In the genomic region with DNA sequence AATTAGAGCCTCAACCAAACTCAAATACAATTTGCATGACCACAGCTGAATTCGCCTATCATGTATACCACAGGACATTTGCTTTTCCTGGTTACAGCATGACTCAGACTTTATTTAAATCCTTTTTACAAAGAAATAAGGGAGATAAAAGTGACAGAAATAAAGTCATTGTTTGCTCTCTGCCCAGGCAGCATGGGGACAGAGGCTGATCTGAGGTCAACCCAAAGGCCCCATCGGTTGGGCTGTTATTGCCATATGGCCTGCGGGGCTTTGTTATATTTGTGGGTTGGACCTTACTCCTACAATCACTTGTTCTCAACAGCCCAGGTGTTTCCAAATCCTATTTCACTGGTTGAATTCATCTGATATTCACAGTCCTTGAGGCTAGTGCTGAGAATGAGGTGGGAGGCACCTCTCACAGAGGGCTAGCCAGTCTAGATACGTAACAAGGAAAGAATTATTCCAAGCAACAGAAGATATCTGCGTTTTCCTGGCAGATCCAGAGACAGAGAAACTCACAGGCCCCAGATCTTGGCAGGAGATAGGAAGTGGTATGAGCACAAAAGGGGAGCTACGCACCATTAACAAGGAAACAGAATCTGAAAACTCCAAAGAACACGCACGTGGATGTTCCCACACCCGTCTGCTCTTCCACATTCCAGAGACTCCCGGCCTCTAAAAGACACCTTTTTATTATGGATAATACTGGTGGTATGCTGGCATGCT, we compare ENCODE assay signal across 12 cellular contexts.
DNase-seq lines count a peak whose midpoint lies in the region; ATAC-seq and TF ChIP-seq lines count a peak whose summit lies in the region.
"Had no signal": no experiment of that assay in that cellular context is flagged by ENCODE, and none has a peak within 500 bp of the region (broad histone marks: within the 10 kb centered on the region; RNA-seq: fewer than 3 reads in every experiment).

No MANE protein-coding gene starts in this region.

- H3K27ac ChIP-seq in cardiac muscle cell (peak overlapping the region; percentile 90), epithelial cell of prostate (peak overlapping the region; percentile 87), mucosa of rectum (ENCODE audit: low read depth in 2 of 2, low read length in 2 of 2) (peak overlapping the region; percentile 57 to 73)
- H3K27ac ChIP-seq: GM23248 had no signal

- peak overlapping the region in 1 of 2 donors; percentile 36 for H3K9ac ChIP-seq in mucosa of rectum (ENCODE audit: low read depth in 1 of 2, low read length in 2 of 2)
- H3K9ac ChIP-seq: GM23248 had no signal

- peaks cover 58% of the 10 kb centered on the region for H3K4me1 ChIP-seq in cardiac muscle cell (ENCODE audit: low read depth)
- peaks cover 0 to 19% of the 10 kb centered on the region in 2 donors for H3K4me1 ChIP-seq in mucosa of rectum (ENCODE audit: control insufficient read depth in 2 of 2, insufficient read depth in 2 of 2, low read length in 2 of 2)

- H3K27me3 ChIP-seq in cardiac muscle cell = no peaks in the 10 kb centered on the region
- H3K27me3 ChIP-seq in mucosa of rectum (ENCODE audit: control insufficient read depth in 2 of 2, insufficient read depth in 2 of 2, low read length in 2 of 2) = no peaks in the 10 kb centered on the region

- H3K9me3 Mint-ChIP-seq in activated naive CD4-positive, alpha-beta T cell treated with anti-CD3 and anti-CD28 coated beads, Interleukin-2, amount 50 U/mL, for 72 hours = peaks cover 0 to under 1% of the 10 kb centered on the region in 2 donors
- H3K9me3 Mint-ChIP-seq: activated CD4-positive, alpha-beta T cell treated with anti-CD3 and anti-CD28 coated beads, Interleukin-2, amount 10 ng/mL, durations not matched to agents 7 days and 5 days had no signal

- DNase-seq in cardiac muscle cell (ENCODE audit: low read depth in 1 of 2, low spot score in 1 of 2) (no peak), Right ventricle myocardium superior (no peak), epithelial cell of prostate (ENCODE audit: low read depth, low spot score) (no peak), NK-92 (lab: John Stamatoyannopoulos, UW; ENCODE audit: unreplicated experiment) (no peak), NCI-H1694 (lab: John Stamatoyannopoulos, UW) (no peak)
- no peak for DNase-seq in activated naive CD4-positive, alpha-beta T cell treated with anti-CD3 and anti-CD28 coated beads, Interleukin-2, amount 50 U/mL, for 72 hours (ENCODE audit: low spot score in 2 of 2)
- DNase-seq: activated CD4-positive, alpha-beta T cell treated with anti-CD3 and anti-CD28 coated beads, Interleukin-2, amount 10 ng/mL, durations not matched to agents 7 days and 5 days; GM23248; stimulated activated CD4-positive, alpha-beta T cell treated with anti-CD3 and anti-CD28 coated beads, Interleukin-15, amount 100 ng/mL, for 24 hours; stimulated activated naive CD4-positive, alpha-beta T cell had no signal

- H3K27ac Mint-ChIP-seq in activated naive CD4-positive, alpha-beta T cell treated with anti-CD3 and anti-CD28 coated beads, Interleukin-2, amount 50 U/mL, for 72 hours = no peak overlapping the region
- H3K27ac Mint-ChIP-seq: activated CD4-positive, alpha-beta T cell treated with anti-CD3 and anti-CD28 coated beads, Interleukin-2, amount 10 ng/mL, durations not matched to agents 7 days and 5 days had no signal

- H3K36me3 ChIP-seq in cardiac muscle cell = no peaks in the 10 kb centered on the region
- H3K36me3 ChIP-seq in mucosa of rectum (ENCODE audit: control insufficient read depth in 2 of 2, insufficient read depth in 2 of 2, low read length in 2 of 2) = no peaks in the 10 kb centered on the region

- ATAC-seq in Right ventricle myocardium superior (ENCODE audit: poor library complexity) (no peak), GM21360 (IDR thresholded peaks at IDR 0.05; ENCODE audit: unreplicated experiment) (no peak)
- no peak for ATAC-seq in activated naive CD4-positive, alpha-beta T cell treated with anti-CD3 and anti-CD28 coated beads, Interleukin-2, amount 50 U/mL, for 72 hours

- H3K9me3 ChIP-seq in cardiac muscle cell (ENCODE audit: low read depth) (no peaks in the 10 kb centered on the region), mucosa of rectum (ENCODE audit: control insufficient read depth in 2 of 2, low read length in 2 of 2) (no peaks in the 10 kb centered on the region)

- TF ChIP-seq CTCF in cardiac muscle cell (IDR thresholded peaks at IDR 0.05; ENCODE audit: low read depth, low read length) = no peak

- H3K36me3 Mint-ChIP-seq in activated naive CD4-positive, alpha-beta T cell treated with anti-CD3 and anti-CD28 coated beads, Interleukin-2, amount 50 U/mL, for 72 hours = no peaks in the 10 kb centered on the region

- intact Hi-C loops in Right ventricle myocardium superior (cut with DNase I) = no loop called here

- H3K4me3 ChIP-seq in cardiac muscle cell (no peak overlapping the region), mucosa of rectum (ENCODE audit: low read length in 2 of 2) (no peak overlapping the region)
- H3K4me3 ChIP-seq: GM23248 had no signal
